ENCODE assay signal across 1 cellular context in the genomic region with DNA sequence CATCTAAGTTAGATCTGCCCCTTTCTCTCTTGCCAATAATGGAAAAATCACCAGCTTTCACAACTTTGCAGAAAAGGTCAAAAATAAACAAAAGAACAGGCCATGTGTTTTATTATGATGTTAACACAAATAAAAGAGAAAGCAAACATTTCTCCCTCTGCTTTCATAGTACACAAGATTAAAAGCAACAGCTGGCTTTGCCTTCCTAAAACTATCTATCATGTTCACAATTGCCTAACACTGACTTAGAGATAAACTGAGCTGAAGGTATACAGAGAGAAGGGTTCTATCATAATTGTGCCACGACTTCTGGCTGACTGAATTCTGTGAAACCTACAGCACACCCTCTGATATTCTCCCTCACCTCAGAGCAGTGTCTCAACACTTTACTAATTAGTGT.
TF ChIP-seq lines count a peak whose summit lies in the region.

No MANE protein-coding gene starts in this region.

TF ChIP-seq in SK-N-SH, 30 proteins besides CTCF, POLR2A, EP300 and RAD21 (continued from another document):
- TF ChIP-seq, protein P1, sequence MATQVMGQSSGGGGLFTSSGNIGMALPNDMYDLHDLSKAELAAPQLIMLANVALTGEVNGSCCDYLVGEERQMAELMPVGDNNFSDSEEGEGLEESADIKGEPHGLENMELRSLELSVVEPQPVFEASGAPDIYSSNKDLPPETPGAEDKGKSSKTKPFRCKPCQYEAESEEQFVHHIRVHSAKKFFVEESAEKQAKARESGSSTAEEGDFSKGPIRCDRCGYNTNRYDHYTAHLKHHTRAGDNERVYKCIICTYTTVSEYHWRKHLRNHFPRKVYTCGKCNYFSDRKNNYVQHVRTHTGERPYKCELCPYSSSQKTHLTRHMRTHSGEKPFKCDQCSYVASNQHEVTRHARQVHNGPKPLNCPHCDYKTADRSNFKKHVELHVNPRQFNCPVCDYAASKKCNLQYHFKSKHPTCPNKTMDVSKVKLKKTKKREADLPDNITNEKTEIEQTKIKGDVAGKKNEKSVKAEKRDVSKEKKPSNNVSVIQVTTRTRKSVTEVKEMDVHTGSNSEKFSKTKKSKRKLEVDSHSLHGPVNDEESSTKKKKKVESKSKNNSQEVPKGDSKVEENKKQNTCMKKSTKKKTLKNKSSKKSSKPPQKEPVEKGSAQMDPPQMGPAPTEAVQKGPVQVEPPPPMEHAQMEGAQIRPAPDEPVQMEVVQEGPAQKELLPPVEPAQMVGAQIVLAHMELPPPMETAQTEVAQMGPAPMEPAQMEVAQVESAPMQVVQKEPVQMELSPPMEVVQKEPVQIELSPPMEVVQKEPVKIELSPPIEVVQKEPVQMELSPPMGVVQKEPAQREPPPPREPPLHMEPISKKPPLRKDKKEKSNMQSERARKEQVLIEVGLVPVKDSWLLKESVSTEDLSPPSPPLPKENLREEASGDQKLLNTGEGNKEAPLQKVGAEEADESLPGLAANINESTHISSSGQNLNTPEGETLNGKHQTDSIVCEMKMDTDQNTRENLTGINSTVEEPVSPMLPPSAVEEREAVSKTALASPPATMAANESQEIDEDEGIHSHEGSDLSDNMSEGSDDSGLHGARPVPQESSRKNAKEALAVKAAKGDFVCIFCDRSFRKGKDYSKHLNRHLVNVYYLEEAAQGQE (IDR thresholded peaks at IDR 0.05; ENCODE audit: low read depth, low read length): no peak
- TF ChIP-seq SIN3A (IDR thresholded peaks at IDR 0.05; ENCODE audit: borderline replicate concordance, low read depth, low read length): no peak
- no peak for TF ChIP-seq RXRA (IDR thresholded peaks at IDR 0.05; ENCODE audit: borderline replicate concordance, low read depth)
- no peak for TF ChIP-seq GATA2 (CRISPR knock-in tag; IDR thresholded peaks at IDR 0.05)
